1 cellular context compared by ENCODE assay signal in the genomic region with DNA sequence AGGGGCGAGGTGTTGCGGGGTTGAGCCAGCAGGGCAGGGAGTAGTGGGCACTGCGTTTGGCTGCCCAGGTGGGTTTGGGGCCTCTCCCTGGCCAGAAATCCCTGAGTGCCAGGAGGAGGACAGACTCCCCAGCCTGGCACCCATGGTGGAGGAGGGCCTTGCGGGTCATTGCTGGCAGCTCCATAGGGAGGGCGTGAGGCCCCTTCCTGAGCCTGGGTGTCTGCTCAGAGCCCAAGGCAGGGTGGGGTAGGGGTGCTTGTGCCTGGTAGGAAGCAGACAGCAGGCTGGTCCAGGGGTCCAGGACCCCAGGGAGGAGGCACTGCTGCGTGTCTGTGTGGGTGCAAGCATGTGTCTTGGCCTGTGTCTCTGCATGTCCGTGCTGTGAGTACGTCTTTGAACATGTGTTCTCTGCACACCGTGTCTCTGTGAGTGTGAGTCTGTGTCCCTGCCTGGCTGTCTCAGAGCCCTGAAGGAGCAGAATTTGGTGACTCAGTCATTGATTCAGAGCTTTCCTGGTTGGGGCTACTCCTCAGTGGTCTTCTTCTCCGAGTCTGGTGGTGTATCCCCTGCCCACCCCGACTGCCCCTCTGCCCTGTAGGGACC.
TF ChIP-seq lines count a peak whose summit lies in the region.

No MANE protein-coding gene starts in this region.

TF ChIP-seq in endothelial cell of umbilical vein, 7 proteins besides CTCF, POLR2A, EP300 and RAD21:
- TF ChIP-seq MYC (IDR thresholded peaks at IDR 0.05; ENCODE audit: low read depth, low read length) (no peak), FOS (IDR thresholded peaks at IDR 0.05; ENCODE audit: borderline replicate concordance, insufficient read depth, low read length) (no peak), GATA2 (IDR thresholded peaks at IDR 0.05; ENCODE audit: insufficient read depth, insufficient read length, low read depth, low read length) (no peak), MAX (IDR thresholded peaks at IDR 0.05; ENCODE audit: insufficient read depth, insufficient read length) (no peak), POLR2AphosphoS5 (IDR thresholded peaks at IDR 0.05; ENCODE audit: insufficient read depth, low read depth, low read length) (no peak), JUN (IDR thresholded peaks at IDR 0.05; ENCODE audit: borderline replicate concordance, insufficient read depth, insufficient read length, low read depth) (no peak), EZH2 (IDR thresholded peaks at IDR 0.05; ENCODE audit: borderline replicate concordance, low read depth, low read length, severe bottlenecking) (no peak)
